In the genomic region with DNA sequence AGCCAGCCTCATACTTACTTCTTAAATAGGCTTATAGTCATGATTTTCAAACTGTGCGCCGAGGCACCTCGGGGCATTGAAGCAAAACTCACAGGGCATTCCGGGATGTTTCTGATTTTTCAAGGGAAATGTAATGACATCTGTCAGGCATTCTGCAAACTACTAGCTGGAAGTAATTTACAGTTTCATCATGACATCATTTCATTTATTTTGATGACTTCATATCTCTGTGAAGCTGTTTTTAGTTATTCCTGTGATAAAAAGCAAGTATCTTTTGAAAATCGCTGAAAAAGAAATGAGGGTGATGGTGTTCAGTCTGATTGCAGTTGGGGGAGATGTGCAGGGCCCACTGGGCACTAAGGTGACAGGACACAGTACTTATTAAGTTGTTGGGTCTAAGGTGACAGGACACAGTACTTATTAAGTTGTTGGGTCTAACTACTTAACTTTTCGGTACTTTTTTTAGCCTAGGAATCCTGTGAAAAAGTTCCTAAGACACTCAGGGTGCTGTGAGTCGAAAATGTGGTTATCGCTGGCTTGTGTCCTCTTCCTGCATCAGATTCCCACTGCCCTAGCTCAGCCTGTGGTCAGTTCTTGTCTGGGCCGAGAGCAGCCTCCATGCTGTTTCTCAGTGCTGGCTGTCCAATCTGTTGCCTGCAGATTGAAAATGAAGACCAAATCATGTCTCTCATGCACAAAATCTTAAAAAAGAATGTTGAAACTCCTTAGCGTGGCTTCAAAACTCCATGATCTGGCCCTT, we compare ENCODE assay signal across 24 cellular contexts. TPM values are rescaled to one million over a fixed set of nuclear protein-coding genes. Genes with fewer than 3 reads are reported as not detected.
"Had no signal": no experiment of that assay in that cellular context is flagged by ENCODE, and none has a peak within 500 bp of the region (broad histone marks: within the 10 kb centered on the region; RNA-seq: fewer than 3 reads in every experiment).

No MANE protein-coding gene starts in this region.

- ATAC-seq: activated CD8-positive, alpha-beta T cell treated with anti-CD3 and anti-CD28 coated beads, Interleukin-2, amount 10 ng/mL, durations not matched to agents 7 days and 5 days; activated T-cell treated with anti-CD3 and anti-CD28 coated beads, Interleukin-2, amount 50 U/mL, for 4 hours; body of pancreas; foreskin keratinocyte; left cardiac atrium; lower lobe of right lung; right cardiac atrium; stimulated activated naive CD8-positive, alpha-beta T cell treated with anti-CD3 and anti-CD28 coated beads, Interleukin-15, amount 100 ng/mL, for 72 hours; T-cell had no signal

- H3K27me3 Mint-ChIP-seq: activated B cell treated with CpG ODN at 0.5 μM for 24 hours, T-cell had no signal

- H3K4me3 ChIP-seq: body of pancreas, dorsolateral prefrontal cortex, lower lobe of right lung, suprapubic skin, transverse colon, vagina had no signal

- H3K27ac ChIP-seq: body of pancreas, dorsolateral prefrontal cortex, epithelial cell of prostate, foreskin keratinocyte, lower lobe of right lung, suprapubic skin, transverse colon, vagina had no signal

- DNase-seq: activated B cell treated with CpG ODN at 0.5 μM for 24 hours; activated CD4-positive, alpha-beta T cell treated with anti-CD3 and anti-CD28 coated beads for 48 hours; activated CD8-positive, alpha-beta T cell treated with anti-CD3 and anti-CD28 coated beads, Interleukin-2, amount 10 ng/mL, durations not matched to agents 7 days and 5 days; activated effector memory CD4-positive, alpha-beta T cell treated with Interleukin-2 at 50 U/mL for 16 hours; activated naive CD4-positive, alpha-beta T cell treated with anti-CD3 and anti-CD28 coated beads, Interleukin-2, amount 10 ng/mL, durations not matched to agents 7 days and 5 days; activated T-cell treated with anti-CD3 and anti-CD28 coated beads, Interleukin-2, amount 50 U/mL, for 4 hours; body of pancreas; caudate nucleus; dorsolateral prefrontal cortex; foreskin keratinocyte; hippocampal formation; left cardiac atrium; lower lobe of right lung; right cardiac atrium; small intestine; stimulated activated CD4-positive, alpha-beta T cell treated with anti-CD3 and anti-CD28 coated beads, Interleukin-15, amount 100 ng/mL, for 24 hours; stimulated activated CD4-positive, alpha-beta T cell treated with anti-CD3 and anti-CD28 coated beads, Interleukin-2, amount 100 ng/mL, for 48 hours; stimulated activated naive CD8-positive, alpha-beta T cell treated with anti-CD3 and anti-CD28 coated beads, Interleukin-15, amount 100 ng/mL, for 72 hours; T-cell; transverse colon had no signal

- H3K9me3 ChIP-seq: body of pancreas, lower lobe of right lung, suprapubic skin, transverse colon, vagina had no signal

- H3K27me3 ChIP-seq: body of pancreas, dorsolateral prefrontal cortex, foreskin keratinocyte, suprapubic skin, transverse colon, vagina had no signal

- H3K4me3 Mint-ChIP-seq: activated B cell treated with CpG ODN at 0.5 μM for 24 hours; activated CD8-positive, alpha-beta T cell treated with anti-CD3 and anti-CD28 coated beads, Interleukin-2, amount 10 ng/mL, durations not matched to agents 7 days and 5 days; activated naive CD4-positive, alpha-beta T cell treated with anti-CD3 and anti-CD28 coated beads, Interleukin-2, amount 10 ng/mL, durations not matched to agents 7 days and 5 days; activated T-cell treated with anti-CD3 and anti-CD28 coated beads, Interleukin-2, amount 50 U/mL, for 4 hours; neural crest cell; stimulated activated naive CD8-positive, alpha-beta T cell treated with anti-CD3 and anti-CD28 coated beads, Interleukin-15, amount 100 ng/mL, for 72 hours; T-cell had no signal

- H3K4me1 ChIP-seq: foreskin keratinocyte, suprapubic skin, vagina had no signal

- H3K27ac Mint-ChIP-seq: activated B cell treated with CpG ODN at 0.5 μM for 24 hours; activated CD8-positive, alpha-beta T cell treated with anti-CD3 and anti-CD28 coated beads, Interleukin-2, amount 10 ng/mL, durations not matched to agents 7 days and 5 days; activated naive CD4-positive, alpha-beta T cell treated with anti-CD3 and anti-CD28 coated beads, Interleukin-2, amount 10 ng/mL, durations not matched to agents 7 days and 5 days; stimulated activated naive CD8-positive, alpha-beta T cell treated with anti-CD3 and anti-CD28 coated beads, Interleukin-15, amount 100 ng/mL, for 72 hours; T-cell had no signal

- H3K4me1 Mint-ChIP-seq: activated naive CD4-positive, alpha-beta T cell treated with anti-CD3 and anti-CD28 coated beads, Interleukin-2, amount 10 ng/mL, durations not matched to agents 7 days and 5 days; neural crest cell; stimulated activated naive CD8-positive, alpha-beta T cell treated with anti-CD3 and anti-CD28 coated beads, Interleukin-15, amount 100 ng/mL, for 72 hours; T-cell had no signal

- H3K9me3 Mint-ChIP-seq: activated B cell treated with CpG ODN at 0.5 μM for 24 hours; activated T-cell treated with anti-CD3 and anti-CD28 coated beads, Interleukin-2, amount 50 U/mL, for 4 hours; stimulated activated naive CD8-positive, alpha-beta T cell treated with anti-CD3 and anti-CD28 coated beads, Interleukin-15, amount 100 ng/mL, for 72 hours; T-cell had no signal

RNA-seq across cellular contexts. Expression of a gene that starts 47.3 kb away (rescaled TPM):
- total RNA-seq: activated CD8-positive, alpha-beta T cell treated with anti-CD3 and anti-CD28 coated beads, Interleukin-2, amount 10 ng/mL, durations not matched to agents 7 days and 5 days had no signal
